ENCODE assay signal across 8 cellular contexts in the genomic region with DNA sequence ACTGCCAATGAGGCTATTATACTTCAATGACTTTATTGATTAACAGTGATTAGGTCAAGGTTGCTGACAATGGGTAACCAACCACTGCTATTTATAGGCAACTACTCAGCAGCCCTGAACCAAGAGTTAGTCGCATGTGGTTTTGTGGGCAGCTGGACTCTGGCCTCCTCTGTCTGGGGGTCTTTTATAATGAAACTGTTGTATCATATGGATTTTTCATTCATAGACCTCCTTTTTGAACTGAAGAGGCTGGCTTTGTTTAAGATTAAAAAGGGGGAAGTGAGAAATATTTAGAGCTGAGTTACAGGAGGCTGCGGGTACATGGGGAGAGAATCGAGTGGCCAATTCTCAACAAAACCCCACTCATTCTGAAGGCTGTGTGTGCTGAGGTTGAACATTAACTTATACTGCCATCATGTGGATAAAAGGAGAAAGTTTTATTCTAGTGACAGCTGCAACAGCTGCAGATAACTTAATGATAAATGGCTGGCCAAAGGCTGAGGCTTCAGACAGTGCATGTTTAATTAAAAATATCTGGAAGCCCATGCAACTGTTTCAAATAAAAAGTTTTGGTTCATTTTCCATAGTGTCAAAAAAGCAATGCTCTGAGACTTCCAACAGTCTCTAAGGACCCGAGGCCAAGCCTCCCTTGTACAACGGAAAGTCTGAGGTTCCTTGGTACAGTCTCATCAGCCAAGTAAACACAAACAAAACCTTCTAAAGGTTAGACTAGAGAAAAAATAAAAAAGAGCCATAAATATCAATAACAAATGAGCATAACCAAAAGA.
DNase-seq lines count a peak whose midpoint lies in the region; ATAC-seq lines count a peak whose summit lies in the region.

No MANE protein-coding gene starts in this region.

- peak; percentile 80 for ATAC-seq in GM21825 (IDR thresholded peaks at IDR 0.05; ENCODE audit: unreplicated experiment)

- peak; percentile 30 to 69 for DNase-seq in NCI-H524 (lab: John Stamatoyannopoulos, UW)
- DNase-seq in NCI-H524 treated with DMSO at 0.1 percent for 48 hours (lab: John Stamatoyannopoulos, UW) = no peak
- peak; percentile 22 for DNase-seq in HuH-7.5 (ENCODE audit: low spot score)
- DNase-seq in SK-N-DZ (ENCODE audit: low spot score) = peak; percentile 49
- DNase-seq in iPS-NIHi11 (ENCODE audit: low spot score) = peak; percentile 52
- DNase-seq in stimulated activated naive CD4-positive, alpha-beta T cell (lab: John Stamatoyannopoulos, UW) = no peak
- DNase-seq in activated effector memory CD4-positive, alpha-beta T cell treated with Interleukin-2 at 50 U/mL for 16 hours = no peak

Comparison
In these comparisons a context has a peak if more than half of its experiments do, and no peak if none do; other contexts are left out.
1. DNase-seq: peak in NCI-H524 (2 of 2), HuH-7.5 (single experiment), SK-N-DZ (single experiment) and iPS-NIHi11 (single experiment); none in NCI-H524 treated with DMSO at 0.1 percent for 48 hours (single experiment), stimulated activated naive CD4-positive, alpha-beta T cell (0 of 6) and activated effector memory CD4-positive, alpha-beta T cell treated with Interleukin-2 at 50 U/mL for 16 hours (single experiment).